ENCODE assay signal across 8 cellular contexts in the genomic region with DNA sequence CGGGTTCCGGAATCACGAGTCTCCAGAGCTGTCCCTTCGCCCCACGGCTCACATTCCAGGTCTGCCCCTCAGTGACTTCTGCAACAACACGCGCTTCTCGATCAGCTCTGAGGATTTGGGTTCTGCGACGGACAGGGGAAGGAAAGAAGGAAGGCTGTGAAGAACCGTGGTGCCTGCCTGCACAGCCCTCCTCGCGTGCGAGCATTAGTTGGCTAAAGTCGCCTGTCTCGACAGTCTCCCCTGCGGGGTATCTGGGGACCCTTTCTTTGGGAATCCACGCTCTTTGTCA. TPM values are rescaled to one million over a fixed set of nuclear protein-coding genes. Genes with fewer than 3 reads are reported as not detected.
DNase-seq lines count a peak whose midpoint lies in the region; ATAC-seq and TF ChIP-seq lines count a peak whose summit lies in the region.

No MANE protein-coding gene starts in this region.

- H2AK5ac ChIP-seq in H9 (ENCODE audit: insufficient read length, low read length) = no peak overlapping the region
- no peak overlapping the region for H2AK5ac ChIP-seq in mesendoderm (ENCODE audit: low read length)

- H3K79me1 ChIP-seq in H9 (ENCODE audit: insufficient read depth, low read depth, low read length, poor library complexity, severe bottlenecking) (no peaks in the 10 kb centered on the region), mesendoderm (ENCODE audit: low read length) (no peaks in the 10 kb centered on the region)

- H3K27ac ChIP-seq in DND-41 (ENCODE audit: low read length) (peak overlapping the region; percentile 80), H9 (ENCODE audit: insufficient read length, low read depth, low read length) (no peak overlapping the region), OCI-LY7 (ENCODE audit: low read depth, low read length, poor library complexity, severe bottlenecking) (peak overlapping the region; percentile 68), cingulate gyrus (ENCODE audit: low read depth, low read length) (peak overlapping the region; percentile 96), mesendoderm (ENCODE audit: low read depth, low read length) (no peak overlapping the region)

- H3K23ac ChIP-seq in H9 (ENCODE audit: insufficient read length, low read depth, low read length) (no peak overlapping the region), mesendoderm (ENCODE audit: low read length) (no peak overlapping the region)

- H2BK5ac ChIP-seq in H9 (ENCODE audit: insufficient read length, low read length) = no peak overlapping the region
- no peak overlapping the region for H2BK5ac ChIP-seq in mesendoderm (ENCODE audit: low read length)

- H3K56ac ChIP-seq in H9 (ENCODE audit: insufficient read length, low read depth, low read length) (no peak overlapping the region), mesendoderm (ENCODE audit: low read length) (peak overlapping the region; percentile 83)

- peaks cover 8 to 24% (median 20%) of the 10 kb centered on the region in 3 experiments; a peak in 6 of 7 replicates for H3K36me3 Mint-ChIP-seq in H9 (ENCODE audit: insufficient read depth in 1 of 3, low read depth in 3 of 3)
- peaks cover 16% of the 10 kb centered on the region for H3K36me3 Mint-ChIP-seq in type B pancreatic cell

- ATAC-seq in DND-41 (ENCODE audit: insufficient read depth, low read depth) = peak; percentile 15

- H3K18ac ChIP-seq in H9 (ENCODE audit: insufficient read length, low read depth, low read length) (no peak overlapping the region), mesendoderm (ENCODE audit: low read length) (no peak overlapping the region)

- H3T11ph ChIP-seq in H9 (ENCODE audit: low read length) = no peak overlapping the region

- H3K79me2 ChIP-seq in DND-41 (ENCODE audit: insufficient read depth, low read length) (peaks cover 14% of the 10 kb centered on the region), H9 (ENCODE audit: insufficient read depth, low read length) (no peaks in the 10 kb centered on the region), OCI-LY7 (ENCODE audit: insufficient read depth, low read depth, low read length) (no peaks in the 10 kb centered on the region), mesendoderm (ENCODE audit: control insufficient read depth, insufficient read depth, low read length) (no peaks in the 10 kb centered on the region)

- H2BK12ac ChIP-seq in H9 (ENCODE audit: insufficient read length, low read depth, low read length) = no peak overlapping the region

- H3K4ac ChIP-seq in H9 (ENCODE audit: low read depth, low read length) = no peak overlapping the region
- no peak overlapping the region for H3K4ac ChIP-seq in mesendoderm (ENCODE audit: low read depth, low read length)

- H3K36me3 ChIP-seq in DND-41 (ENCODE audit: insufficient read depth, low read length) (peaks cover 18% of the 10 kb centered on the region), OCI-LY7 (ENCODE audit: insufficient read depth, low read length) (peaks cover 18% of the 10 kb centered on the region), mesendoderm (ENCODE audit: control insufficient read depth, insufficient read depth, low read length) (no peaks in the 10 kb centered on the region)

- H3K9me3 ChIP-seq in DND-41 (ENCODE audit: insufficient read depth, low read length, severe bottlenecking) = no peaks in the 10 kb centered on the region
- H3K9me3 ChIP-seq in H9 (ENCODE audit: control insufficient read depth, low read depth, low read length) = no peaks in the 10 kb centered on the region
- no peaks in the 10 kb centered on the region for H3K9me3 ChIP-seq in OCI-LY7 (ENCODE audit: low read length)

- H2BK120ac ChIP-seq in H9 (ENCODE audit: low read depth, low read length, poor library complexity, severe bottlenecking) = no peak overlapping the region
- no peak overlapping the region for H2BK120ac ChIP-seq in mesendoderm (ENCODE audit: low read depth, low read length)

- H3K27ac Mint-ChIP-seq in H9 (peak overlapping the region in 1 of 3 experiments; percentile 40; a peak in 2 of 7 replicates), type B pancreatic cell (peak overlapping the region; percentile 96)

- BruUV-seq in OCI-LY7 (replicated peaks; lab: Mats Ljungman, UMichigan) = no TSS peak

- H3K27me3 Mint-ChIP-seq in H9 (ENCODE audit: low read depth) = peaks cover 41% of the 10 kb centered on the region
- H3K27me3 Mint-ChIP-seq in type B pancreatic cell = peaks cover 8% of the 10 kb centered on the region

- H3K4me1 ChIP-seq in DND-41 (ENCODE audit: insufficient read depth, low read length) = peaks cover 39% of the 10 kb centered on the region
- no peaks in the 10 kb centered on the region; the same call in 1 of the 2 replicates for H3K4me1 ChIP-seq in H9 (ENCODE audit: insufficient read depth, low read length)
- H3K4me1 ChIP-seq in OCI-LY7 (ENCODE audit: insufficient read depth, low read length, poor library complexity, severe bottlenecking) = peaks cover 23% of the 10 kb centered on the region
- peaks cover 3% of the 10 kb centered on the region for H3K4me1 ChIP-seq in mesendoderm (ENCODE audit: control insufficient read depth, low read depth, low read length)

- H4K20me1 ChIP-seq in DND-41 (ENCODE audit: insufficient read depth, low read length) = no peaks in the 10 kb centered on the region
- no peaks in the 10 kb centered on the region for H4K20me1 ChIP-seq in H9 (ENCODE audit: control insufficient read depth, insufficient read depth, insufficient read length)
- H4K20me1 ChIP-seq in OCI-LY7 (ENCODE audit: insufficient read depth, low read length) = no peaks in the 10 kb centered on the region

- intact Hi-C loops in OCI-LY7 (cut with micrococcal nuclease; ENCODE audit: unreplicated experiment) = loop anchor here (1.0 to 5.0 kb wide), 4 partner anchors 43 to 236 kb away; no protein-coding TSS in a partner anchor

- no peak overlapping the region for H2BK20ac ChIP-seq in H9 (ENCODE audit: low read depth, low read length, poor library complexity, severe bottlenecking)

- H3K4me3 ChIP-seq in DND-41 (ENCODE audit: low read depth in 1 of 2, low read length in 2 of 2) (peak overlapping the region; percentile 19 to 63; a peak in 3 of 4 replicates), OCI-LY7 (ENCODE audit: low read depth, low read length, poor library complexity, severe bottlenecking) (peak overlapping the region; percentile 73), mesendoderm (ENCODE audit: low read length) (peak overlapping the region; percentile 40)

- H4K8ac ChIP-seq in H9 (replicated peaks; ENCODE audit: insufficient read length, low read depth, low read length) = no peak overlapping the region
- H4K8ac ChIP-seq in mesendoderm (ENCODE audit: low read depth, low read length) = no peak overlapping the region

- no peaks in the 10 kb centered on the region for H3K27me3 ChIP-seq in DND-41 (ENCODE audit: insufficient read depth, low read length, poor library complexity)
- no peaks in the 10 kb centered on the region; the same call in 1 of the 2 replicates for H3K27me3 ChIP-seq in H9 (ENCODE audit: insufficient read depth, low read length)
- H3K27me3 ChIP-seq in mesendoderm (ENCODE audit: insufficient read depth, low read length, poor library complexity) = peaks cover 1% of the 10 kb centered on the region

- CTCF ChIA-PET in OCI-LY7 (lab: Charles Lee; ENCODE audit: unreplicated experiment) = interaction anchor here (0.6 to 1.3 kb wide), 4 partner anchors 14 to 219 kb away, joined by 3 to 6 read pairs (median 3); no protein-coding TSS in a partner anchor

- DNase-seq in DND-41 (no peak), H9 (no peak), OCI-LY7 (ENCODE audit: low spot score) (no peak), mesendoderm (no peak), type B pancreatic cell (ENCODE audit: extremely low spot score, unreplicated experiment) (no peak), erythroblast (lab: John Stamatoyannopoulos, UW) (no peak), inferior parietal cortex (ENCODE audit: extremely low spot score) (no peak)

- H3K9me3 Mint-ChIP-seq in H9 = no peaks in the 10 kb centered on the region; a peak in 1 of 5 replicates
- no peaks in the 10 kb centered on the region for H3K9me3 Mint-ChIP-seq in type B pancreatic cell

- TF ChIP-seq CTCF in DND-41 (IDR thresholded peaks at IDR 0.05; ENCODE audit: borderline replicate concordance, extremely low read depth, low read length, poor library complexity, severe bottlenecking) = no peak
- TF ChIP-seq CTCF in H9 (conservative IDR thresholded peaks at IDR 0.05) = no peak; the same call in 1 of the 3 replicates
- TF ChIP-seq CTCF in OCI-LY7 (conservative IDR thresholded peaks at IDR 0.05; ENCODE audit: low read length) = peak; percentile 57
- peak; percentile 14 for TF ChIP-seq CTCF in type B pancreatic cell (conservative IDR thresholded peaks at IDR 0.05)

- H2BK15ac ChIP-seq in H9 (ENCODE audit: low read depth, low read length) (no peak overlapping the region), mesendoderm (replicated peaks; ENCODE audit: low read depth) (no peak overlapping the region)

- H4K5ac ChIP-seq in H9 (ENCODE audit: insufficient read length, low read depth, low read length) (no peak overlapping the region), mesendoderm (ENCODE audit: low read length) (no peak overlapping the region)

- no peak overlapping the region for H4K91ac ChIP-seq in H9 (ENCODE audit: insufficient read length, low read depth, low read length)

- no peaks in the 10 kb centered on the region for H3K9me2 ChIP-seq in OCI-LY7 (ENCODE audit: insufficient read depth, low read length)

- H3K4me2 ChIP-seq in DND-41 (ENCODE audit: insufficient read depth, low read length) = peak overlapping the region; percentile 88
- H3K4me2 ChIP-seq in H9 (ENCODE audit: insufficient read depth, insufficient read length, low read length) = peak overlapping the region; percentile 77
- H3K4me2 ChIP-seq in OCI-LY7 (ENCODE audit: low read length) = peak overlapping the region; percentile 96
- peak overlapping the region; percentile 100 for H3K4me2 ChIP-seq in mesendoderm (ENCODE audit: low read length)

- POLR2A ChIA-PET in OCI-LY7 (lab: Charles Lee) = interaction anchor here (0.5 to 3.8 kb wide), 8 partner anchors 10 to 177 kb away, joined by 3 to 19 read pairs (median 4); partner anchors contain the start of genes HLA-DPA1, HLA-DPB1, RPS18 and VPS52

- peaks cover 17% of the 10 kb centered on the region for H3K23me2 ChIP-seq in H9 (ENCODE audit: insufficient read length, low read depth, low read length, poor library complexity, severe bottlenecking)

- H3K4me1 Mint-ChIP-seq in H9 (peaks cover 20 to 22% of the 10 kb centered on the region in 2 experiments), type B pancreatic cell (ENCODE audit: unreplicated experiment) (peaks cover 28% of the 10 kb centered on the region)

- H2AFZ ChIP-seq in DND-41 (ENCODE audit: low read depth, low read length) = peak overlapping the region; percentile 85
- no peak overlapping the region for H2AFZ ChIP-seq in H9 (ENCODE audit: low read length)
- peak overlapping the region; percentile 91 for H2AFZ ChIP-seq in OCI-LY7 (ENCODE audit: low read length)

- TF ChIP-seq POLR2A in erythroblast (IDR thresholded peaks at IDR 0.05; ENCODE audit: low read length) = no peak

- no CpG with 5 or more reads among the region's 18 CpGs for WGBS in H9 (ENCODE audit: extremely low coverage, insufficient read length, low lambda C conversion rate)
- no CpG with 5 or more reads among the region's 18 CpGs for WGBS in mesendoderm (ENCODE audit: extremely low coverage, insufficient coverage, low lambda C conversion rate)

- H3K9ac ChIP-seq in DND-41 (ENCODE audit: low read depth, low read length) (peak overlapping the region; percentile 67), H9 (ENCODE audit: extremely low read depth, insufficient read length, low read length) (no peak overlapping the region), mesendoderm (ENCODE audit: low read length) (peak overlapping the region; percentile 69)

- H3K4me3 Mint-ChIP-seq in H9 = peak overlapping the region; percentile 64 to 83
- H3K4me3 Mint-ChIP-seq in type B pancreatic cell = peak overlapping the region; percentile 95

- H3K14ac ChIP-seq in H9 (ENCODE audit: insufficient read depth, low read length) = no peak overlapping the region

RNA-seq across cellular contexts. Expression of gene VPS52, which starts 23.1 kb away (rescaled TPM):
- total RNA-seq in H9 (2021) (46.9 and 47.1 TPM in 2 replicates), OCI-LY7 (2022) (73.5 and 80.3 TPM in 2 replicates), type B pancreatic cell (ENCODE audit: low replicate concordance) (54.7 and 62.4 TPM in 2 replicates)
- 50.4 and 53.5 TPM in 2 replicates for total RNA-seq in OCI-LY7 (2014; rRNA removed; shearing (Covaris generic))
- polyA plus RNA-seq in mesendoderm (2013, experiment 1 of 2) = 39.9 TPM
- 39.6 TPM for polyA plus RNA-seq in mesendoderm (2013, experiment 2 of 2)

RNA-seq across cellular contexts. Expression of gene RPS18, which starts 23.3 kb away (rescaled TPM):
- 3,216 and 3,296 TPM in 2 replicates for total RNA-seq in H9 (2021)
- total RNA-seq in OCI-LY7 (2014; rRNA removed; shearing (Covaris generic)) = 7,191 and 8,620 TPM in 2 replicates
- 4,034 and 4,317 TPM in 2 replicates for total RNA-seq in OCI-LY7 (2022)
- polyA plus RNA-seq in mesendoderm (2013, experiment 1 of 2) = 7,321 TPM
- polyA plus RNA-seq in mesendoderm (2013, experiment 2 of 2) = 7,202 TPM
- total RNA-seq in type B pancreatic cell (ENCODE audit: low replicate concordance) = 3,043 and 3,480 TPM in 2 replicates

RNA-seq across cellular contexts. Expression of gene B3GALT4, which starts 28.3 kb away (rescaled TPM):
- total RNA-seq in H9 (2021) (3.2 and 3.4 TPM in 2 replicates), OCI-LY7 (2022) (14.1 and 17.3 TPM in 2 replicates), type B pancreatic cell (ENCODE audit: low replicate concordance) (10.1 and 22.2 TPM in 2 replicates)
- 13.1 and 14.2 TPM in 2 replicates for total RNA-seq in OCI-LY7 (2014; rRNA removed; shearing (Covaris generic))
- 0.73 TPM for polyA plus RNA-seq in mesendoderm (2013, experiment 1 of 2)
- polyA plus RNA-seq in mesendoderm (2013, experiment 2 of 2) = 0.92 TPM

RNA-seq across cellular contexts. Expression of gene RING1, which starts 40.3 kb away (rescaled TPM):
- total RNA-seq in H9 (2021) (29.8 and 31.0 TPM in 2 replicates), OCI-LY7 (2022) (40.0 and 42.7 TPM in 2 replicates), type B pancreatic cell (ENCODE audit: low replicate concordance) (44.5 and 60.4 TPM in 2 replicates)
- total RNA-seq in OCI-LY7 (2014; rRNA removed; shearing (Covaris generic)) = 25.0 and 31.8 TPM in 2 replicates
- 25.9 TPM for polyA plus RNA-seq in mesendoderm (2013, experiment 1 of 2)
- polyA plus RNA-seq in mesendoderm (2013, experiment 2 of 2) = 25.7 TPM

RNA-seq across cellular contexts. Expression of gene WDR46, which starts 40.5 kb away (rescaled TPM):
- total RNA-seq in H9 (2021) (99.2 and 110 TPM in 2 replicates), OCI-LY7 (2022) (71.4 and 83.3 TPM in 2 replicates), type B pancreatic cell (ENCODE audit: low replicate concordance) (53.1 and 67.4 TPM in 2 replicates)
- 127 and 129 TPM in 2 replicates for total RNA-seq in OCI-LY7 (2014; rRNA removed; shearing (Covaris generic))
- polyA plus RNA-seq in mesendoderm (2013, experiment 1 of 2) = 116 TPM
- 117 TPM for polyA plus RNA-seq in mesendoderm (2013, experiment 2 of 2)

Comparison
In these comparisons a context has a peak if more than half of its experiments do, and no peak if none do; other contexts are left out.
1. H3K27ac ChIP-seq: peak in DND-41 (single experiment), OCI-LY7 (single experiment) and cingulate gyrus (single experiment); none in H9 (single experiment) and mesendoderm (single experiment).
2. CTCF ChIP-seq: peak in OCI-LY7 (single experiment) and type B pancreatic cell (single experiment); none in DND-41 (single experiment) and H9 (single experiment).
3. Peak in every context shown above with its lines, with median percentiles within 50 percentile points of each other: H3K4me2 ChIP-seq and H3K4me3 ChIP-seq.